ENCODE assay signal across 14 cellular contexts in genomic region chr10:13924020-13924725, GRCh38.
A peak's percentile ranks its signal among the peaks of the same experiment; 100 is the strongest.
DNase-seq lines count a peak whose midpoint lies in the region; ATAC-seq, FAIRE-seq and TF ChIP-seq lines count a peak whose summit lies in the region.
"Had no signal": no experiment of that assay in that cellular context is flagged by ENCODE, and none has a peak within 500 bp of the region (broad histone marks: within the 10 kb centered on the region; RNA-seq: fewer than 3 reads in every experiment).

No MANE protein-coding gene starts in this region.

- no peak for FAIRE-seq in kidney (lab: Jason Lieb, UNC)

- intact Hi-C loops in kidney (cut with DNase I) = no loop called here

- H3K4me1 Mint-ChIP-seq in T-helper 17 cell = peaks cover 10% of the 10 kb centered on the region
- H3K4me1 Mint-ChIP-seq in stimulated activated memory B cell treated with anti-CD40 and anti-IgM and Interleukin-4, amounts not matched to agents 10 μg/mL and 1 μg/mL and 100 μg/mL, for 72 hours = peaks cover 30% of the 10 kb centered on the region

- peak; percentile 94 for DNase-seq in ELR (ENCODE audit: low read depth)
- DNase-seq in T-helper 17 cell = no peak
- DNase-seq in fibroblast of the conjunctiva (ENCODE audit: low read depth) = peak; percentile 83
- DNase-seq in skeletal muscle cell (ENCODE audit: low read depth) = peak; percentile 85
- no peak for DNase-seq in NCI-H510A (lab: John Stamatoyannopoulos, UW)
- DNase-seq in COR-L47 (lab: John Stamatoyannopoulos, UW) = no peak
- DNase-seq in kidney = no peak
- DNase-seq: activated CD4-positive, alpha-beta T cell treated with anti-CD3 and anti-CD28 coated beads, Interleukin-2, amount 50 U/mL, for 48 hours; activated naive CD8-positive, alpha-beta T cell treated with anti-CD3 and anti-CD28 coated beads for 36 hours; esophagus squamous epithelium; mucosa of descending colon; NCI-H1930; SIG-M5 had no signal

- no peak for TF ChIP-seq CTCF in kidney (IDR thresholded peaks at IDR 0.05; ENCODE audit: borderline replicate concordance, extremely low read depth, insufficient read depth)

- H3K36me3 ChIP-seq in kidney (ENCODE audit: control insufficient read depth in 1 of 2, insufficient read depth in 2 of 2, low read length in 2 of 2) = no peaks in the 10 kb centered on the region
- H3K36me3 ChIP-seq: esophagus squamous epithelium had no signal

- H3K36me3 Mint-ChIP-seq in T-helper 17 cell (ENCODE audit: low read depth) = no peaks in the 10 kb centered on the region
- no peaks in the 10 kb centered on the region for H3K36me3 Mint-ChIP-seq in stimulated activated memory B cell treated with anti-CD40 and anti-IgM and Interleukin-4, amounts not matched to agents 10 μg/mL and 1 μg/mL and 100 μg/mL, for 72 hours
- H3K36me3 Mint-ChIP-seq: activated naive CD8-positive, alpha-beta T cell treated with anti-CD3 and anti-CD28 coated beads for 36 hours had no signal

- H3K9me3 ChIP-seq in T-helper 17 cell (ENCODE audit: control insufficient read depth, low read length, poor library complexity, severe bottlenecking) (no peaks in the 10 kb centered on the region), kidney (ENCODE audit: control insufficient read depth in 1 of 2, low read length in 2 of 2) (no peaks in the 10 kb centered on the region)
- H3K9me3 ChIP-seq: esophagus squamous epithelium, mucosa of descending colon had no signal

- H3K4me3 Mint-ChIP-seq in T-helper 17 cell = no peak overlapping the region
- H3K4me3 Mint-ChIP-seq in stimulated activated memory B cell treated with anti-CD40 and anti-IgM and Interleukin-4, amounts not matched to agents 10 μg/mL and 1 μg/mL and 100 μg/mL, for 72 hours = no peak overlapping the region
- H3K4me3 Mint-ChIP-seq: activated naive CD8-positive, alpha-beta T cell treated with anti-CD3 and anti-CD28 coated beads for 36 hours had no signal

- no peak overlapping the region for H3K27ac ChIP-seq in kidney (ENCODE audit: low read depth in 2 of 2, low read length in 2 of 2)

- no peak overlapping the region for H3K9ac ChIP-seq in kidney (ENCODE audit: low read length in 2 of 2)

- ATAC-seq in T-helper 17 cell = no peak
- no peak for ATAC-seq in stimulated activated memory B cell treated with anti-CD40 and anti-IgM and Interleukin-4, amounts not matched to agents 10 μg/mL and 1 μg/mL and 100 μg/mL, for 72 hours
- ATAC-seq: mucosa of descending colon had no signal

- no peaks in the 10 kb centered on the region for H3K4me1 ChIP-seq in kidney (ENCODE audit: control insufficient read depth in 1 of 2, insufficient read depth in 1 of 2, low read depth in 1 of 2, low read length in 2 of 2)
- H3K4me1 ChIP-seq: esophagus squamous epithelium had no signal

- H3K4me3 ChIP-seq in skeletal muscle cell (ENCODE audit: low read depth, low read length) (no peak overlapping the region), kidney (ENCODE audit: low read length in 2 of 2) (no peak overlapping the region)
- H3K4me3 ChIP-seq: esophagus squamous epithelium, mucosa of descending colon had no signal

- H3K27ac Mint-ChIP-seq in T-helper 17 cell = peak overlapping the region; percentile 32
- no peak overlapping the region for H3K27ac Mint-ChIP-seq in stimulated activated memory B cell treated with anti-CD40 and anti-IgM and Interleukin-4, amounts not matched to agents 10 μg/mL and 1 μg/mL and 100 μg/mL, for 72 hours
- H3K27ac Mint-ChIP-seq: activated naive CD8-positive, alpha-beta T cell treated with anti-CD3 and anti-CD28 coated beads for 36 hours had no signal

- peaks cover 5% of the 10 kb centered on the region for H3K27me3 Mint-ChIP-seq in T-helper 17 cell
- no peaks in the 10 kb centered on the region for H3K27me3 Mint-ChIP-seq in stimulated activated memory B cell treated with anti-CD40 and anti-IgM and Interleukin-4, amounts not matched to agents 10 μg/mL and 1 μg/mL and 100 μg/mL, for 72 hours

- H3K9me3 Mint-ChIP-seq in stimulated activated memory B cell treated with anti-CD40 and anti-IgM and Interleukin-4, amounts not matched to agents 10 μg/mL and 1 μg/mL and 100 μg/mL, for 72 hours = no peaks in the 10 kb centered on the region
- H3K9me3 Mint-ChIP-seq: activated naive CD8-positive, alpha-beta T cell treated with anti-CD3 and anti-CD28 coated beads for 36 hours had no signal

Comparison
In these comparisons a context has a peak if more than half of its experiments do, and no peak if none do; other contexts are left out.
1. DNase-seq: peak in ELR (single experiment), fibroblast of the conjunctiva (single experiment) and skeletal muscle cell (single experiment); none in T-helper 17 cell (0 of 3), NCI-H510A (single experiment), COR-L47 (single experiment) and kidney (single experiment).